19 cellular contexts compared by ENCODE assay signal in the genomic region with DNA sequence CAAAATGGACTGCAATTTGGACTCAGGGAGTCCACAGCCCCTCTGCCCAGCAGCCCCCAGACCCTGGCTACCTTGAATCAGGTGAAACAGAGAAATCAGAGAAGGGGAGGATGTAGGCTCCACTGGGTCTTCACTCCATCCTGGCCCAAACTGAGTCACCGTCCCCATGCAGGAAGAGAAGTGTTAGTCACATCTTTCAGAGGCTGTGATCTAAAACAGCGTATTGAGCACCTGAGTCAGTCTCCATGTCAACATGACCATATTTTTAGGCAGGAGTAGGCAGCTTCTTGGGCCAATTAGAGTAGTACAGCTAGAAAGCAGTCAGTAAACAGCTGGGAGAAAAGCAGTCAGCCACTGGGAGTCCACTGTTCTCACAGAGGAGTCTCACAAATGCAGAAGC. TPM values are rescaled to one million over a fixed set of nuclear protein-coding genes. Genes with fewer than 3 reads are reported as not detected.
DNase-seq lines count a peak whose midpoint lies in the region; ATAC-seq and TF ChIP-seq lines count a peak whose summit lies in the region.
"Had no signal": no experiment of that assay in that cellular context is flagged by ENCODE, and none has a peak within 500 bp of the region (broad histone marks: within the 10 kb centered on the region; RNA-seq: fewer than 3 reads in every experiment).

No MANE protein-coding gene starts in this region.

- H3K27me3 Mint-ChIP-seq in activated CD4-positive, alpha-beta T cell treated with anti-CD3 and anti-CD28 coated beads, Interleukin-2, amount 10 ng/mL, durations not matched to agents 24 days and 14 days: peaks cover 4% of the 10 kb centered on the region
- H3K27me3 Mint-ChIP-seq: memory B cell had no signal

- no peaks in the 10 kb centered on the region for H3K36me3 Mint-ChIP-seq in activated CD4-positive, alpha-beta T cell treated with anti-CD3 and anti-CD28 coated beads, Interleukin-2, amount 10 ng/mL, durations not matched to agents 24 days and 14 days (ENCODE audit: low read depth)
- H3K36me3 Mint-ChIP-seq: activated naive CD8-positive, alpha-beta T cell treated with anti-CD3 and anti-CD28 coated beads, Interleukin-2, amount 10 ng/mL, durations not matched to agents 7 days and 5 days; memory B cell had no signal

- intact Hi-C loops in activated CD4-positive, alpha-beta T cell treated with anti-CD3 and anti-CD28 coated beads, Interleukin-2, amount 10 ng/mL, durations not matched to agents 24 days and 14 days (cut with micrococcal nuclease): no loop called here

- no peak overlapping the region for H3K27ac ChIP-seq in brain microvascular endothelial cell
- H3K27ac ChIP-seq: gastrocnemius medialis, tibial artery had no signal

- ATAC-seq in GM18868 (IDR thresholded peaks at IDR 0.05; ENCODE audit: unreplicated experiment) (peak; percentile 49), HG03135 (IDR thresholded peaks at IDR 0.05; ENCODE audit: unreplicated experiment) (no peak)
- ATAC-seq: gastrocnemius medialis had no signal

- no peaks in the 10 kb centered on the region for H3K36me3 ChIP-seq in brain microvascular endothelial cell (replicated peaks)
- H3K36me3 ChIP-seq: gastrocnemius medialis, tibial artery had no signal

- in situ Hi-C loops in brain microvascular endothelial cell (cut with HindIII; ENCODE audit: low pct_ligation_motif_present, low sequenced_read_pairs): no loop called here

- peaks cover 13% of the 10 kb centered on the region for H3K4me1 Mint-ChIP-seq in activated CD4-positive, alpha-beta T cell treated with anti-CD3 and anti-CD28 coated beads, Interleukin-2, amount 10 ng/mL, durations not matched to agents 24 days and 14 days

- H3K27me3 ChIP-seq in brain microvascular endothelial cell (replicated peaks): no peaks in the 10 kb centered on the region
- H3K27me3 ChIP-seq: gastrocnemius medialis had no signal

- no peak overlapping the region for H3K4me3 Mint-ChIP-seq in activated CD4-positive, alpha-beta T cell treated with anti-CD3 and anti-CD28 coated beads, Interleukin-2, amount 10 ng/mL, durations not matched to agents 24 days and 14 days
- H3K4me3 Mint-ChIP-seq: activated naive CD8-positive, alpha-beta T cell treated with anti-CD3 and anti-CD28 coated beads, Interleukin-2, amount 10 ng/mL, durations not matched to agents 7 days and 5 days; memory B cell; neural crest cell had no signal

- DNase-seq in activated CD4-positive, alpha-beta T cell treated with anti-CD3 and anti-CD28 coated beads, Interleukin-2, amount 10 ng/mL, durations not matched to agents 24 days and 14 days: no peak
- no peak for DNase-seq in activated CD4-positive, alpha-beta T cell treated with anti-CD3 and anti-CD28 coated beads for 4 hours
- DNase-seq in SW 1271 (lab: John Stamatoyannopoulos, UW): peak; percentile 31 to 43
- peak; percentile 6 for DNase-seq in kidney glomerular epithelial cell (lab: John Stamatoyannopoulos, UW)
- DNase-seq in NOMO-1 treated with dmso at 0.1 percent for 144 hours (lab: John Stamatoyannopoulos, UW; ENCODE audit: unreplicated experiment): no peak
- no peak for DNase-seq in brain microvascular endothelial cell
- DNase-seq: activated naive CD8-positive, alpha-beta T cell treated with anti-CD3 and anti-CD28 coated beads, Interleukin-2, amount 10 ng/mL, durations not matched to agents 7 days and 5 days; central memory CD4-positive, alpha-beta T cell; gastrocnemius medialis; GDM1; MM.1S; NCI-H2081; NCI-H524 treated with DMSO at 0.1 percent for 48 hours; Right ventricle myocardium superior; tibial artery had no signal

- no peak overlapping the region for H3K4me3 ChIP-seq in brain microvascular endothelial cell (ENCODE audit: low read depth, low read length)
- H3K4me3 ChIP-seq: gastrocnemius medialis, tibial artery had no signal

- peak overlapping the region; percentile 52 for H3K27ac Mint-ChIP-seq in activated CD4-positive, alpha-beta T cell treated with anti-CD3 and anti-CD28 coated beads, Interleukin-2, amount 10 ng/mL, durations not matched to agents 24 days and 14 days
- H3K27ac Mint-ChIP-seq: activated naive CD8-positive, alpha-beta T cell treated with anti-CD3 and anti-CD28 coated beads, Interleukin-2, amount 10 ng/mL, durations not matched to agents 7 days and 5 days; memory B cell had no signal

- peaks cover 12% of the 10 kb centered on the region for H3K9me3 Mint-ChIP-seq in activated CD4-positive, alpha-beta T cell treated with anti-CD3 and anti-CD28 coated beads, Interleukin-2, amount 10 ng/mL, durations not matched to agents 24 days and 14 days

- no peak for TF ChIP-seq CTCF in brain microvascular endothelial cell (IDR thresholded peaks at IDR 0.05; ENCODE audit: low read depth, low read length, missing control alignments)

RNA-seq across cellular contexts. Expression of gene FICD, which starts 6.8 kb away (rescaled TPM):
- total RNA-seq in activated CD4-positive, alpha-beta T cell treated with anti-CD3 and anti-CD28 coated beads, Interleukin-2, amount 10 ng/mL, durations not matched to agents 24 days and 14 days: 5.9 and 6.6 TPM in 2 replicates

RNA-seq across cellular contexts. Expression of gene SART3, which starts 52.7 kb away (rescaled TPM):
- total RNA-seq in activated CD4-positive, alpha-beta T cell treated with anti-CD3 and anti-CD28 coated beads, Interleukin-2, amount 10 ng/mL, durations not matched to agents 24 days and 14 days: 89.1 and 90.5 TPM in 2 replicates

RNA-seq across cellular contexts. Expression of gene ISCU, which starts 54.2 kb away (rescaled TPM):
- 61.5 and 66.1 TPM in 2 replicates for total RNA-seq in activated CD4-positive, alpha-beta T cell treated with anti-CD3 and anti-CD28 coated beads, Interleukin-2, amount 10 ng/mL, durations not matched to agents 24 days and 14 days

Comparison
In these comparisons a context has a peak if more than half of its experiments do, and no peak if none do; other contexts are left out.
1. DNase-seq: peak in SW 1271 (2 of 2) and kidney glomerular epithelial cell (single experiment); none in activated CD4-positive, alpha-beta T cell treated with anti-CD3 and anti-CD28 coated beads, Interleukin-2, amount 10 ng/mL, durations not matched to agents 24 days and 14 days (single experiment), activated CD4-positive, alpha-beta T cell treated with anti-CD3 and anti-CD28 coated beads for 4 hours (0 of 2), NOMO-1 treated with dmso at 0.1 percent for 144 hours (single experiment) and brain microvascular endothelial cell (single experiment).